ENCODE assay signal across 8 cellular contexts in the genomic region with DNA sequence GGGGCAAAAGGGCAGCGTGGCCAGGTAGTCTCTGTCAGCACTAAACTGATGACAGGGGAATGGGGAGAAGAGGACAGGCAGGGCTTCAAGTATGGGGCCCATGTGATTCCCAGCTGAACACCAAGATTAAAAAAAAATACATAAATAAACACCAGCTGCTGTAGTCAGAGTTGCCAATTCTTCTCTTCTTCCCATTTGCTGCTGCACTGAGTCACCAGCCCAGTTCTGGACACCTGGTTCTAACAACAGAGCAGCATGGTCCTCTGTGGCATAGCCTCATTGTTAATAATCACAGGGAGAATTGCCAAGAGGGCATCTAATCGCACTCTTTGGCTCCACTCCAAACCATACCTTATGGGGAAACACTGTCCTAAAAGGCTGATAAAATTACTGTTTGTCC. TPM values are rescaled to one million over a fixed set of nuclear protein-coding genes. Genes with fewer than 3 reads are reported as not detected.
A peak's percentile ranks its signal among the peaks of the same experiment; 100 is the strongest.
DNase-seq lines count a peak whose midpoint lies in the region; ATAC-seq and TF ChIP-seq lines count a peak whose summit lies in the region.

No MANE protein-coding gene starts in this region.

- intact Hi-C loops in activated naive CD4-positive, alpha-beta T cell treated with anti-CD3 and anti-CD28 coated beads for 36 hours (cut with micrococcal nuclease): no loop called here
- intact Hi-C loops in activated T-helper 1 cell treated with anti-CD3 and anti-CD28 coated beads, Interleukin-12 subunit alpha, Interleukin-12 subunit beta, Interleukin-2, Interleukin-4 antibody, amounts not matched to agents 30 ng/mL and 10 ng/mL and 1 ng/mL, durations not matched to agents 14 hours and 24 hours and 36 hours (cut with micrococcal nuclease): no loop called here

- H3K36me3 ChIP-seq in skeletal muscle satellite cell (ENCODE audit: insufficient read depth, low read length): no peaks in the 10 kb centered on the region

- H3K27ac Mint-ChIP-seq in activated naive CD4-positive, alpha-beta T cell treated with anti-CD3 and anti-CD28 coated beads for 36 hours: no peak overlapping the region
- no peak overlapping the region for H3K27ac Mint-ChIP-seq in activated T-helper 1 cell treated with anti-CD3 and anti-CD28 coated beads, Interleukin-12 subunit alpha, Interleukin-12 subunit beta, Interleukin-2, Interleukin-4 antibody, amounts not matched to agents 30 ng/mL and 10 ng/mL and 1 ng/mL, durations not matched to agents 14 hours and 24 hours and 36 hours

- no peaks in the 10 kb centered on the region for H3K9me3 Mint-ChIP-seq in activated naive CD4-positive, alpha-beta T cell treated with anti-CD3 and anti-CD28 coated beads for 36 hours
- no peaks in the 10 kb centered on the region for H3K9me3 Mint-ChIP-seq in activated T-helper 1 cell treated with anti-CD3 and anti-CD28 coated beads, Interleukin-12 subunit alpha, Interleukin-12 subunit beta, Interleukin-2, Interleukin-4 antibody, amounts not matched to agents 30 ng/mL and 10 ng/mL and 1 ng/mL, durations not matched to agents 14 hours and 24 hours and 36 hours

- CTCF ChIA-PET in activated naive CD4-positive, alpha-beta T cell treated with anti-CD3 and anti-CD28 coated beads for 36 hours (lab: Charles Lee): no interaction called here

- H3K27me3 ChIP-seq in skeletal muscle satellite cell (ENCODE audit: control insufficient read depth, insufficient read depth, low read length): no peaks in the 10 kb centered on the region

- DNase-seq in HS-5 (ENCODE audit: low read depth): peak; percentile 20
- peak; percentile 55 for DNase-seq in NCI-H510A (lab: John Stamatoyannopoulos, UW)
- peak; percentile 59 to 64 for DNase-seq in erythroblast (lab: John Stamatoyannopoulos, UW)
- no peak for DNase-seq in left lobe of liver (ENCODE audit: low spot score)
- DNase-seq in activated naive CD4-positive, alpha-beta T cell treated with anti-CD3 and anti-CD28 coated beads for 36 hours: no peak
- DNase-seq in activated T-helper 1 cell treated with anti-CD3 and anti-CD28 coated beads, Interleukin-12 subunit alpha, Interleukin-12 subunit beta, Interleukin-2, Interleukin-4 antibody, amounts not matched to agents 30 ng/mL and 10 ng/mL and 1 ng/mL, durations not matched to agents 14 hours and 24 hours and 36 hours (ENCODE audit: low spot score): no peak
- no peak for DNase-seq in GM19240 (ENCODE audit: insufficient read length, low spot score)

- H3K9me3 ChIP-seq in skeletal muscle satellite cell (replicated peaks; ENCODE audit: low read length): no peaks in the 10 kb centered on the region

- no peak overlapping the region for H3K4me3 Mint-ChIP-seq in activated naive CD4-positive, alpha-beta T cell treated with anti-CD3 and anti-CD28 coated beads for 36 hours
- H3K4me3 Mint-ChIP-seq in activated T-helper 1 cell treated with anti-CD3 and anti-CD28 coated beads, Interleukin-12 subunit alpha, Interleukin-12 subunit beta, Interleukin-2, Interleukin-4 antibody, amounts not matched to agents 30 ng/mL and 10 ng/mL and 1 ng/mL, durations not matched to agents 14 hours and 24 hours and 36 hours: no peak overlapping the region

- no peaks in the 10 kb centered on the region for H3K4me1 Mint-ChIP-seq in activated naive CD4-positive, alpha-beta T cell treated with anti-CD3 and anti-CD28 coated beads for 36 hours (ENCODE audit: low read depth)
- H3K4me1 Mint-ChIP-seq in activated T-helper 1 cell treated with anti-CD3 and anti-CD28 coated beads, Interleukin-12 subunit alpha, Interleukin-12 subunit beta, Interleukin-2, Interleukin-4 antibody, amounts not matched to agents 30 ng/mL and 10 ng/mL and 1 ng/mL, durations not matched to agents 14 hours and 24 hours and 36 hours (ENCODE audit: low read depth): no peaks in the 10 kb centered on the region

- H3K4me2 ChIP-seq in skeletal muscle satellite cell (ENCODE audit: low read length): peak overlapping the region; percentile 25

- H3K27me3 Mint-ChIP-seq in activated naive CD4-positive, alpha-beta T cell treated with anti-CD3 and anti-CD28 coated beads for 36 hours (ENCODE audit: low read depth): no peaks in the 10 kb centered on the region
- H3K27me3 Mint-ChIP-seq in activated T-helper 1 cell treated with anti-CD3 and anti-CD28 coated beads, Interleukin-12 subunit alpha, Interleukin-12 subunit beta, Interleukin-2, Interleukin-4 antibody, amounts not matched to agents 30 ng/mL and 10 ng/mL and 1 ng/mL, durations not matched to agents 14 hours and 24 hours and 36 hours (ENCODE audit: insufficient read depth): peaks cover 12% of the 10 kb centered on the region

- H3K36me3 Mint-ChIP-seq in activated naive CD4-positive, alpha-beta T cell treated with anti-CD3 and anti-CD28 coated beads for 36 hours (ENCODE audit: low read depth): no peaks in the 10 kb centered on the region
- no peaks in the 10 kb centered on the region for H3K36me3 Mint-ChIP-seq in activated T-helper 1 cell treated with anti-CD3 and anti-CD28 coated beads, Interleukin-12 subunit alpha, Interleukin-12 subunit beta, Interleukin-2, Interleukin-4 antibody, amounts not matched to agents 30 ng/mL and 10 ng/mL and 1 ng/mL, durations not matched to agents 14 hours and 24 hours and 36 hours (ENCODE audit: low read depth)

- no peak overlapping the region for H3K4me3 ChIP-seq in skeletal muscle satellite cell (ENCODE audit: low read length)

- no peak for ATAC-seq in left lobe of liver

- H3K9ac ChIP-seq in skeletal muscle satellite cell (ENCODE audit: low read depth, low read length): no peak overlapping the region

- peaks cover 28% of the 10 kb centered on the region for H3K4me1 ChIP-seq in skeletal muscle satellite cell (ENCODE audit: control insufficient read depth, insufficient read depth, low read length)

- TF ChIP-seq POLR2A in erythroblast (IDR thresholded peaks at IDR 0.05; ENCODE audit: low read length): no peak

RNA-seq across cellular contexts. Expression of gene PPM1H, which starts 15.1 kb away (rescaled TPM):
- total RNA-seq in skeletal muscle satellite cell (2012; rRNA removed): 0.22 and 0.25 TPM in 2 replicates
- total RNA-seq in left lobe of liver: 8.0 TPM
- total RNA-seq in activated naive CD4-positive, alpha-beta T cell treated with anti-CD3 and anti-CD28 coated beads for 36 hours: not detected
- not detected in 2 replicates for total RNA-seq in activated T-helper 1 cell treated with anti-CD3 and anti-CD28 coated beads, Interleukin-12 subunit alpha, Interleukin-12 subunit beta, Interleukin-2, Interleukin-4 antibody, amounts not matched to agents 30 ng/mL and 10 ng/mL and 1 ng/mL, durations not matched to agents 14 hours and 24 hours and 36 hours

Comparison
In these comparisons a context has a peak if more than half of its experiments do, and no peak if none do; other contexts are left out.
1. DNase-seq: peak in HS-5 (single experiment), NCI-H510A (single experiment) and erythroblast (2 of 2); none in left lobe of liver (single experiment), activated naive CD4-positive, alpha-beta T cell treated with anti-CD3 and anti-CD28 coated beads for 36 hours (single experiment), activated T-helper 1 cell treated with anti-CD3 and anti-CD28 coated beads, Interleukin-12 subunit alpha, Interleukin-12 subunit beta, Interleukin-2, Interleukin-4 antibody, amounts not matched to agents 30 ng/mL and 10 ng/mL and 1 ng/mL, durations not matched to agents 14 hours and 24 hours and 36 hours (single experiment) and GM19240 (single experiment).